In the genomic region with DNA sequence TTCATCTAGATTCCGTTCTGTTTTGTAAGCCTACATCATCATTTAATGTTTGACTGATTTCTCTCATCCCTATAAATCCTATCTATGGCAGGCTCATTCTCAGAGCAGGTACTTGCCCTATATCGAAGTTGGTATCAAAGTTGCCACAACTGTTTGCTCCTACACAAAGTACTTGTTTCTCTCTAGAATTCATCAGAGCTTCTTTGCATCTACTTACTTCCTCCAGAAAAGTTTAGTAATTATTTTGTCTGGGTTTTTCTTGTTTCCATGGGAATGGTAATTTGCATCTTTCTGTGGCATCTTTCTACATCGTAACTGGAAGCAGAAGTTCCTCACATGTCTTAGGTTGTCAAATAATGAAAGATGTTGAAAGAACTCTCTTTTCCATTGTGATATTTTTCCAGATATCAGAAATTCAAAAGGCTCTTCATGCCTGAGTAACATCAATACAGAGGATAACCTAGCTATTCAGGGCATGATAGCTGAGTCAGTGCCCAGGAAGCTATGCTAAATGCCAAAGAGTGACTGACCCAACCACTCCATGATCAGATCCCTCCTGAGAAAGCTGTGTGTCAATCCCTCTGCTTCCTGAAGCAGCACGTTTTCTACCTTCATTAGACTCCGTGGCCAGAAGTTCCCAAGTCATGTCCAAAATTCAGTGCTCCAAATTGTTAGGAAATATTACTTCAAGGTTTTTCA, we compare ENCODE assay signal across 15 cellular contexts.
DNase-seq lines count a peak whose midpoint lies in the region; ATAC-seq, FAIRE-seq and TF ChIP-seq lines count a peak whose summit lies in the region.
"Had no signal": no experiment of that assay in that cellular context is flagged by ENCODE, and none has a peak within 500 bp of the region (broad histone marks: within the 10 kb centered on the region; RNA-seq: fewer than 3 reads in every experiment).

No MANE protein-coding gene starts in this region.

- POLR2A ChIA-PET in RWPE1 (lab: Yijun Ruan, JAX; ENCODE audit: low non-redundant PET): no interaction called here

- H3K27ac ChIP-seq in RWPE1: no peak overlapping the region
- H3K27ac ChIP-seq: dorsolateral prefrontal cortex, heart right ventricle, thyroid gland had no signal

- no peak for ATAC-seq in HG03442 (IDR thresholded peaks at IDR 0.05; ENCODE audit: unreplicated experiment)
- no peak for ATAC-seq in GM21528 (IDR thresholded peaks at IDR 0.05; ENCODE audit: low FRiP score, unreplicated experiment)
- ATAC-seq: activated naive CD8-positive, alpha-beta T cell treated with anti-CD3 and anti-CD28 coated beads, Interleukin-2, amount 50 U/mL, for 24 hours; GM12878; heart right ventricle had no signal

- peak; percentile 31 for FAIRE-seq in GM12891 (lab: Jason Lieb, UNC)
- FAIRE-seq: GM12878 had no signal

- no peak for TF ChIP-seq POLR2A in GM12891 (IDR thresholded peaks at IDR 0.05; ENCODE audit: low read depth, low read length)

- DNase-seq in GM12891 (ENCODE audit: insufficient read length, low spot score): no peak
- DNase-seq in RWPE1 (ENCODE audit: low spot score): peak; percentile 79
- DNase-seq in fibroblast of gingiva (ENCODE audit: low read depth): peak; percentile 29
- peak; percentile 40 for DNase-seq in stromal cell of bone marrow (ENCODE audit: low read depth)
- DNase-seq in cortex of kidney (lab: John Stamatoyannopoulos, UW): no peak
- DNase-seq: activated naive CD8-positive, alpha-beta T cell treated with anti-CD3 and anti-CD28 coated beads, Interleukin-2, amount 50 U/mL, for 24 hours; dorsolateral prefrontal cortex; heart right ventricle; NCI-H1048; NCI-H69; SHP77 treated with DMSO at 0.1 percent for 48 hours; thyroid gland had no signal

- CTCF ChIA-PET in RWPE1 (lab: Yijun Ruan, JAX): interaction anchor here (0.6 to 1.3 kb wide), 3 partner anchors 29 to 1051 kb away, joined by 3 to 5 read pairs (median 3); no protein-coding TSS in a partner anchor

- no peak for TF ChIP-seq CTCF in RWPE1 (conservative IDR thresholded peaks at IDR 0.05; ENCODE audit: low read depth)

TF ChIP-seq in GM12891, 5 proteins besides CTCF, POLR2A, EP300 and RAD21:
- TF ChIP-seq PAX5 (IDR thresholded peaks at IDR 0.05; ENCODE audit: insufficient read depth, low read length, severe bottlenecking) (no peak), POU2F2 (IDR thresholded peaks at IDR 0.05; ENCODE audit: low read depth, low read length) (no peak), POLR2AphosphoS5 (IDR thresholded peaks at IDR 0.05; ENCODE audit: low read depth, low read length) (no peak), TAF1 (IDR thresholded peaks at IDR 0.05; ENCODE audit: low read depth, low read length) (no peak), SPI1 (IDR thresholded peaks at IDR 0.05; ENCODE audit: low read depth, low read length) (no peak)

Comparison
In these comparisons a context has a peak if more than half of its experiments do, and no peak if none do; other contexts are left out.
1. DNase-seq: peak in RWPE1 (single experiment), fibroblast of gingiva (single experiment) and stromal cell of bone marrow (single experiment); none in GM12891 (single experiment) and cortex of kidney (single experiment).